Comparison of ENCODE assay signal across 13 cellular contexts in the genomic region with DNA sequence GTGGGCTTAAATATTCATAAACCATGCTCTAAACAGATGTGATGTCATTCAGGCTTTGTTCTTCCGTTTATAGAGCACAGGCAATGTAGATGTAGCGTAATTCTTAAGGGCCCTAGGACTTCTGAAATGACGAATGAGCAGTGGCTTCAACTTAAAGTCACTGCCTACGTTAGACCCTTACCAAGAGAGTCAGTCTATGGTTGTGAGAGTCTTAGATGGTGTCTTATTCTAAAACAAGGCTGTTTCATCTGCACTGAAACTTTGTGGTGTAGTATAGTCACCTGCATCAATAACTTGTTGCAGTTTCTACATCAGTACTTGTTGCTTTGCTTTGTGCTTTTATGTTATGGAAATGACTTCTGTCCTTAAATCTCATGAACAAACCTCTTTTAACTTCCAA. TPM values are rescaled to one million over a fixed set of nuclear protein-coding genes. Genes with fewer than 3 reads are reported as not detected.
A peak's percentile ranks its signal among the peaks of the same experiment; 100 is the strongest.
DNase-seq lines count a peak whose midpoint lies in the region; ATAC-seq, FAIRE-seq and TF ChIP-seq lines count a peak whose summit lies in the region.
"Had no signal": no experiment of that assay in that cellular context is flagged by ENCODE, and none has a peak within 500 bp of the region (broad histone marks: within the 10 kb centered on the region; RNA-seq: fewer than 3 reads in every experiment).

No MANE protein-coding gene starts in this region.

- no peak overlapping the region for H2AFZ ChIP-seq in SK-N-SH (ENCODE audit: low read depth)

- TF ChIP-seq RAD21 in SK-N-SH (IDR thresholded peaks at IDR 0.05; ENCODE audit: low read length), result no peak

- intact Hi-C loops in sciatic nerve (cut with DNase I) (no loop called here), spleen (cut with DNase I; ENCODE audit: low total_unique reads) (no loop called here)

- ATAC-seq in GM18873 (IDR thresholded peaks at IDR 0.05; ENCODE audit: low FRiP score, unreplicated experiment) (peak; percentile 99), GM21717 (IDR thresholded peaks at IDR 0.05; ENCODE audit: unreplicated experiment) (peak; percentile 100), HG03103 (IDR thresholded peaks at IDR 0.05; ENCODE audit: low read depth, unreplicated experiment) (peak; percentile 98), sciatic nerve (no peak)
- ATAC-seq: HCT116 had no signal

- TF ChIP-seq EP300 in SK-N-SH (IDR thresholded peaks at IDR 0.05; ENCODE audit: borderline replicate concordance in 1 of 2, low read depth in 1 of 2, low read length in 1 of 2), result no peak

- WGBS in SK-N-SH (ENCODE audit: low lambda C conversion rate), result 97% methylated on average over 4 of the region's 4 CpGs
- WGBS in spleen, 5 donors, result 83 to 97% (median 91%) methylated on average over 4 of the region's 4 CpGs

- no peak for TF ChIP-seq POLR2A in spleen (IDR thresholded peaks at IDR 0.05)

- H3K36me3 ChIP-seq in SK-N-SH (replicated peaks in 1 of 2; ENCODE audit: control insufficient read depth in 1 of 2, insufficient read depth in 2 of 2, low read length in 1 of 2) (peaks cover 82 to 89% of the 10 kb centered on the region in 2 experiments), spleen (peaks cover 0 to 100% (median 29%) of the 10 kb centered on the region in 6 donors)

- no peak overlapping the region for H3K4me2 ChIP-seq in SK-N-SH

- peaks cover 5% of the 10 kb centered on the region for H3F3A ChIP-seq in SK-N-SH (replicated peaks; ENCODE audit: insufficient read depth)

- H3K9me3 ChIP-seq in SK-N-SH (no peaks in the 10 kb centered on the region), spleen (no peaks in the 10 kb centered on the region)
- H3K9me3 ChIP-seq: tibial nerve had no signal

- peak; percentile 71 for FAIRE-seq in D721Med (lab: Jason Lieb, UNC)

- H4K20me1 ChIP-seq in SK-N-SH (ENCODE audit: insufficient read depth), result no peaks in the 10 kb centered on the region

- POLR2A ChIA-PET in SK-N-SH (lab: Yijun Ruan, JAX), result no interaction called here

- CTCF ChIA-PET in SK-N-SH (lab: Yijun Ruan, JAX), result interaction anchor here (0.6 to 9.2 kb wide), 2 partner anchors 16 to 266 kb away, joined by 3 to 91 read pairs; no protein-coding TSS in a partner anchor

- DNase-seq in D721Med (ENCODE audit: insufficient read length, low spot score) (no peak), SK-N-SH (no peak), sciatic nerve (ENCODE audit: low spot score) (no peak), spleen (no peak)
- DNase-seq in activated effector memory CD4-positive, alpha-beta T cell treated with Interleukin-2 at 50 U/mL for 16 hours, result no peak
- DNase-seq: head of caudate nucleus, NCI-H524 treated with DMSO at 0.1 percent for 48 hours, SIG-M5 had no signal

- TF ChIP-seq CTCF in D721Med (IDR thresholded peaks at IDR 0.05; ENCODE audit: insufficient read depth, missing control alignments) (no peak), SK-N-SH (IDR thresholded peaks at IDR 0.05) (no peak), spleen (IDR thresholded peaks at IDR 0.05 in 8 of 11, conservative IDR thresholded peaks at IDR 0.05 in 3 of 11) (no peak)

- H3K9ac ChIP-seq in SK-N-SH, result no peak overlapping the region

- peaks cover 2% of the 10 kb centered on the region; the same call in 1 of the 2 replicates for H3K79me2 ChIP-seq in SK-N-SH (ENCODE audit: insufficient read depth)

- H3K9me2 ChIP-seq in SK-N-SH, result no peaks in the 10 kb centered on the region

- H3K4me1 ChIP-seq in SK-N-SH (ENCODE audit: control insufficient read depth in 1 of 2, insufficient read depth in 2 of 2, low read depth in 1 of 2, low read length in 1 of 2) (no peaks in the 10 kb centered on the region), spleen (no peaks in the 10 kb centered on the region)
- H3K4me1 ChIP-seq: tibial nerve had no signal

- H3K27ac ChIP-seq in SK-N-SH (ENCODE audit: low read depth in 2 of 2, low read length in 1 of 2), result no peak overlapping the region
- H3K27ac ChIP-seq in spleen, result no peak overlapping the region
- H3K27ac ChIP-seq: tibial nerve had no signal

- H3K4me3 ChIP-seq in SK-N-SH (ENCODE audit: low read depth in 2 of 2, low read length in 1 of 2), result no peak overlapping the region
- H3K4me3 ChIP-seq in spleen, result no peak overlapping the region
- H3K4me3 ChIP-seq: tibial nerve had no signal

- H3K27me3 ChIP-seq in SK-N-SH (ENCODE audit: insufficient read depth), result no peaks in the 10 kb centered on the region
- no peaks in the 10 kb centered on the region for H3K27me3 ChIP-seq in spleen (replicated peaks in 1 of 7)
- H3K27me3 ChIP-seq: tibial nerve had no signal

TF ChIP-seq in SK-N-SH, 30 proteins besides CTCF, POLR2A, EP300 and RAD21 (continues in another document):
- TF ChIP-seq POLR2AphosphoS5 (IDR thresholded peaks at IDR 0.05; ENCODE audit: low read depth, low read length), result no peak
- TF ChIP-seq, protein P1, sequence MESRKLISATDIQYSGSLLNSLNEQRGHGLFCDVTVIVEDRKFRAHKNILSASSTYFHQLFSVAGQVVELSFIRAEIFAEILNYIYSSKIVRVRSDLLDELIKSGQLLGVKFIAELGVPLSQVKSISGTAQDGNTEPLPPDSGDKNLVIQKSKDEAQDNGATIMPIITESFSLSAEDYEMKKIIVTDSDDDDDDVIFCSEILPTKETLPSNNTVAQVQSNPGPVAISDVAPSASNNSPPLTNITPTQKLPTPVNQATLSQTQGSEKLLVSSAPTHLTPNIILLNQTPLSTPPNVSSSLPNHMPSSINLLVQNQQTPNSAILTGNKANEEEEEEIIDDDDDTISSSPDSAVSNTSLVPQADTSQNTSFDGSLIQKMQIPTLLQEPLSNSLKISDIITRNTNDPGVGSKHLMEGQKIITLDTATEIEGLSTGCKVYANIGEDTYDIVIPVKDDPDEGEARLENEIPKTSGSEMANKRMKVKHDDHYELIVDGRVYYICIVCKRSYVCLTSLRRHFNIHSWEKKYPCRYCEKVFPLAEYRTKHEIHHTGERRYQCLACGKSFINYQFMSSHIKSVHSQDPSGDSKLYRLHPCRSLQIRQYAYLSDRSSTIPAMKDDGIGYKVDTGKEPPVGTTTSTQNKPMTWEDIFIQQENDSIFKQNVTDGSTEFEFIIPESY (IDR thresholded peaks at IDR 0.05; ENCODE audit: borderline replicate concordance, low read depth), result no peak
- no peak for TF ChIP-seq SMC3 (IDR thresholded peaks at IDR 0.05; ENCODE audit: low read depth, low read length)
- TF ChIP-seq, protein P2, sequence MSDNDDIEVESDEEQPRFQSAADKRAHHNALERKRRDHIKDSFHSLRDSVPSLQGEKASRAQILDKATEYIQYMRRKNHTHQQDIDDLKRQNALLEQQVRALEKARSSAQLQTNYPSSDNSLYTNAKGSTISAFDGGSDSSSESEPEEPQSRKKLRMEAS (IDR thresholded peaks at IDR 0.05; ENCODE audit: low read depth), result no peak
- TF ChIP-seq, protein P3, sequence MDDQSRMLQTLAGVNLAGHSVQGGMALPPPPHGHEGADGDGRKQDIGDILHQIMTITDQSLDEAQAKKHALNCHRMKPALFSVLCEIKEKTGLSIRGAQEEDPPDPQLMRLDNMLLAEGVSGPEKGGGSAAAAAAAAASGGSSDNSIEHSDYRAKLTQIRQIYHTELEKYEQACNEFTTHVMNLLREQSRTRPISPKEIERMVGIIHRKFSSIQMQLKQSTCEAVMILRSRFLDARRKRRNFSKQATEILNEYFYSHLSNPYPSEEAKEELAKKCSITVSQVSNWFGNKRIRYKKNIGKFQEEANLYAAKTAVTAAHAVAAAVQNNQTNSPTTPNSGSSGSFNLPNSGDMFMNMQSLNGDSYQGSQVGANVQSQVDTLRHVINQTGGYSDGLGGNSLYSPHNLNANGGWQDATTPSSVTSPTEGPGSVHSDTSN (IDR thresholded peaks at IDR 0.05), result no peak
- no peak for TF ChIP-seq NRF1 (IDR thresholded peaks at IDR 0.05; ENCODE audit: low read depth, low read length)
- TF ChIP-seq CHD2 (IDR thresholded peaks at IDR 0.05; ENCODE audit: low read length, partially characterized antibody), result no peak
- TF ChIP-seq GATA2 (CRISPR knock-in tag; IDR thresholded peaks at IDR 0.05), result no peak
- no peak for TF ChIP-seq NFIC (IDR thresholded peaks at IDR 0.05; ENCODE audit: borderline replicate concordance)
- TF ChIP-seq ELF1 (IDR thresholded peaks at IDR 0.05), result no peak
- no peak for TF ChIP-seq TEAD4 (IDR thresholded peaks at IDR 0.05; ENCODE audit: borderline replicate concordance, insufficient read depth)
- no peak for TF ChIP-seq RCOR1 (IDR thresholded peaks at IDR 0.05; ENCODE audit: low read length)
- TF ChIP-seq, protein P4, sequence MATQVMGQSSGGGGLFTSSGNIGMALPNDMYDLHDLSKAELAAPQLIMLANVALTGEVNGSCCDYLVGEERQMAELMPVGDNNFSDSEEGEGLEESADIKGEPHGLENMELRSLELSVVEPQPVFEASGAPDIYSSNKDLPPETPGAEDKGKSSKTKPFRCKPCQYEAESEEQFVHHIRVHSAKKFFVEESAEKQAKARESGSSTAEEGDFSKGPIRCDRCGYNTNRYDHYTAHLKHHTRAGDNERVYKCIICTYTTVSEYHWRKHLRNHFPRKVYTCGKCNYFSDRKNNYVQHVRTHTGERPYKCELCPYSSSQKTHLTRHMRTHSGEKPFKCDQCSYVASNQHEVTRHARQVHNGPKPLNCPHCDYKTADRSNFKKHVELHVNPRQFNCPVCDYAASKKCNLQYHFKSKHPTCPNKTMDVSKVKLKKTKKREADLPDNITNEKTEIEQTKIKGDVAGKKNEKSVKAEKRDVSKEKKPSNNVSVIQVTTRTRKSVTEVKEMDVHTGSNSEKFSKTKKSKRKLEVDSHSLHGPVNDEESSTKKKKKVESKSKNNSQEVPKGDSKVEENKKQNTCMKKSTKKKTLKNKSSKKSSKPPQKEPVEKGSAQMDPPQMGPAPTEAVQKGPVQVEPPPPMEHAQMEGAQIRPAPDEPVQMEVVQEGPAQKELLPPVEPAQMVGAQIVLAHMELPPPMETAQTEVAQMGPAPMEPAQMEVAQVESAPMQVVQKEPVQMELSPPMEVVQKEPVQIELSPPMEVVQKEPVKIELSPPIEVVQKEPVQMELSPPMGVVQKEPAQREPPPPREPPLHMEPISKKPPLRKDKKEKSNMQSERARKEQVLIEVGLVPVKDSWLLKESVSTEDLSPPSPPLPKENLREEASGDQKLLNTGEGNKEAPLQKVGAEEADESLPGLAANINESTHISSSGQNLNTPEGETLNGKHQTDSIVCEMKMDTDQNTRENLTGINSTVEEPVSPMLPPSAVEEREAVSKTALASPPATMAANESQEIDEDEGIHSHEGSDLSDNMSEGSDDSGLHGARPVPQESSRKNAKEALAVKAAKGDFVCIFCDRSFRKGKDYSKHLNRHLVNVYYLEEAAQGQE (IDR thresholded peaks at IDR 0.05; ENCODE audit: low read depth, low read length), result no peak

RNA-seq across cellular contexts. Expression of a gene that starts 56.0 kb away (rescaled TPM):
- 26.9 and 38.7 TPM in 2 replicates for polyA plus RNA-seq in SK-N-SH (2012; rRNA removed)
- 40.9 and 52.6 TPM in 2 replicates for polyA plus RNA-seq in SK-N-SH (2012; cell fraction: cytosol; rRNA removed)
- 37.3 and 55.4 TPM in 2 replicates for polyA plus RNA-seq in SK-N-SH (2012; cell fraction: nucleus; rRNA removed)
- 74.8 TPM for total RNA-seq in sciatic nerve
- 10 to 100 TPM; 49.1 to 77.3 (median 67.8) TPM for total RNA-seq in spleen
- 10 to 100 TPM; 22.8 to 31.0 (median 29.5) TPM for polyA plus RNA-seq in spleen
